18 cellular contexts compared by ENCODE assay signal in genomic region chr2:47222813-47223564, GRCh38. TPM values are rescaled to one million over a fixed set of nuclear protein-coding genes. Genes with fewer than 3 reads are reported as not detected.
A peak's percentile ranks its signal among the peaks of the same experiment; 100 is the strongest.
DNase-seq lines count a peak whose midpoint lies in the region; ATAC-seq and TF ChIP-seq lines count a peak whose summit lies in the region.
"Had no signal": no experiment of that assay in that cellular context is flagged by ENCODE, and none has a peak within 500 bp of the region (broad histone marks: within the 10 kb centered on the region; RNA-seq: fewer than 3 reads in every experiment).

No MANE protein-coding gene starts in this region.

- H3K4me3 Mint-ChIP-seq in nephron: peak overlapping the region in 1 of 3 experiments; percentile 45

- H3K4me3 ChIP-seq in PC-3 (ENCODE audit: low read length): no peak overlapping the region
- no peak overlapping the region for H3K4me3 ChIP-seq in hepatocyte
- no peak overlapping the region for H3K4me3 ChIP-seq in uterus
- H3K4me3 ChIP-seq in PC-9: no peak overlapping the region
- no peak overlapping the region for H3K4me3 ChIP-seq in tibial nerve
- H3K4me3 ChIP-seq: SJCRH30 had no signal

- H3K4me2 ChIP-seq in PC-3 (ENCODE audit: low read length): no peak overlapping the region
- H3K4me2 ChIP-seq in hepatocyte: no peak overlapping the region
- H3K4me2 ChIP-seq in PC-9: no peak overlapping the region

- DNase-seq in PC-3 (no peak), hepatocyte (ENCODE audit: low spot score) (no peak), uterus (peak in 1 of 2 donors; percentile 41), PC-9 (no peak), tibial nerve (ENCODE audit: low spot score in 2 of 2) (no peak)
- DNase-seq: ACHN; AML-193; EL; Karpas-422; MM.1S; NCI-H1105; NCI-H2107; NCI-H2227 treated with DMSO at 0.1 percent for 48 hours; NCI-H524 treated with DMSO at 0.1 percent for 48 hours; NK-92 treated with Interleukin-12 subunit alpha and Interleukin-12 subunit beta, amount 100 ng/mL, for 24 hours; SJCRH30 had no signal

- H3K9me3 ChIP-seq in PC-3 (ENCODE audit: low read length) (no peaks in the 10 kb centered on the region), hepatocyte (ENCODE audit: low read depth) (no peaks in the 10 kb centered on the region), uterus (no peaks in the 10 kb centered on the region), PC-9 (ENCODE audit: insufficient read depth, low read depth) (no peaks in the 10 kb centered on the region), tibial nerve (no peaks in the 10 kb centered on the region)
- H3K9me3 ChIP-seq: SJCRH30 had no signal

- CTCF ChIA-PET in PC-3 (lab: Charles Lee) (interaction anchor here (0.7 kb wide), 1 partner anchor 285 kb away, joined by 3 read pairs; no protein-coding TSS in a partner anchor), PC-9 (lab: Charles Lee) (no interaction called here)

- H3K27me3 Mint-ChIP-seq in nephron (ENCODE audit: low read depth): peaks cover 3% of the 10 kb centered on the region

- ATAC-seq in PC-3 (peak; percentile 37; the same call in 1 of the 2 replicates), HG03571 (IDR thresholded peaks at IDR 0.05; ENCODE audit: unreplicated experiment) (no peak)

- TF ChIP-seq CTCF in PC-3 (conservative IDR thresholded peaks at IDR 0.05; ENCODE audit: low read depth, low read length): no peak
- TF ChIP-seq CTCF in hepatocyte (IDR thresholded peaks at IDR 0.05; ENCODE audit: poor library complexity): no peak
- no peak for TF ChIP-seq CTCF in nephron (IDR thresholded peaks at IDR 0.05; ENCODE audit: unreplicated experiment in 3 of 3)
- no peak for TF ChIP-seq CTCF in uterus (IDR thresholded peaks at IDR 0.05)
- TF ChIP-seq CTCF in PC-9 (conservative IDR thresholded peaks at IDR 0.05): no peak
- TF ChIP-seq CTCF in tibial nerve (IDR thresholded peaks at IDR 0.05): no peak

- TF ChIP-seq POLR2A in uterus (IDR thresholded peaks at IDR 0.05) (no peak), tibial nerve (IDR thresholded peaks at IDR 0.05) (no peak)

- POLR2A ChIA-PET in PC-3 (lab: Charles Lee; ENCODE audit: unreplicated experiment) (no interaction called here), PC-9 (lab: Charles Lee; ENCODE audit: unreplicated experiment) (no interaction called here)

- H3K36me3 Mint-ChIP-seq in nephron (ENCODE audit: low read depth): no peaks in the 10 kb centered on the region

- H3K36me3 ChIP-seq in PC-3 (ENCODE audit: low read depth, low read length) (no peaks in the 10 kb centered on the region), hepatocyte (replicated peaks; ENCODE audit: insufficient read depth, low read depth) (no peaks in the 10 kb centered on the region), uterus (no peaks in the 10 kb centered on the region), PC-9 (ENCODE audit: low read depth) (no peaks in the 10 kb centered on the region), tibial nerve (no peaks in the 10 kb centered on the region)
- H3K36me3 ChIP-seq: SJCRH30 had no signal

- H3K27ac Mint-ChIP-seq in nephron: peak overlapping the region; percentile 73 to 91 (median 88)

- BruUV-seq in PC-3 (replicated peaks; lab: Mats Ljungman, UMichigan): no TSS peak
- no TSS peak for BruUV-seq in PC-9 (replicated peaks; lab: Mats Ljungman, UMichigan)

- no peaks in the 10 kb centered on the region for H3K9me3 Mint-ChIP-seq in nephron

- no peak for TF ChIP-seq EP300 in tibial nerve (IDR thresholded peaks at IDR 0.05)

- no peak overlapping the region for H3K9ac ChIP-seq in PC-3 (ENCODE audit: low read length)

- H4K20me1 ChIP-seq in PC-3 (ENCODE audit: low read length) (no peaks in the 10 kb centered on the region), hepatocyte (ENCODE audit: insufficient read depth, poor library complexity, severe bottlenecking) (no peaks in the 10 kb centered on the region), PC-9 (ENCODE audit: insufficient read depth) (no peaks in the 10 kb centered on the region)

- 73% methylated on average over 4 of the region's 4 CpGs for WGBS in hepatocyte (ENCODE audit: low lambda C conversion rate, missing lambda C conversion rate)
- WGBS in tibial nerve, 2 donors: 79 to 83% methylated on average over 4 of the region's 4 CpGs

- H3K79me2 ChIP-seq in PC-3 (ENCODE audit: low read length) (no peaks in the 10 kb centered on the region), hepatocyte (no peaks in the 10 kb centered on the region), PC-9 (ENCODE audit: low read depth) (no peaks in the 10 kb centered on the region)

- H3F3A ChIP-seq in PC-3 (ENCODE audit: low read length, unreplicated experiment) (no peaks in the 10 kb centered on the region), PC-9 (ENCODE audit: insufficient read depth, low read depth) (0 out of 2 replicates have a peak, but pooled peaks cover 10% of the 10 kb centered on the region)

- peaks cover 69% of the 10 kb centered on the region for H3K4me1 Mint-ChIP-seq in nephron

- peaks cover 13% of the 10 kb centered on the region for H3K4me1 ChIP-seq in PC-3 (ENCODE audit: insufficient read depth, low read length)
- peaks cover 42% of the 10 kb centered on the region for H3K4me1 ChIP-seq in hepatocyte (ENCODE audit: insufficient read depth)
- peaks cover 4 to 13% of the 10 kb centered on the region in 2 donors for H3K4me1 ChIP-seq in uterus
- peaks cover 43% of the 10 kb centered on the region for H3K4me1 ChIP-seq in PC-9 (replicated peaks; ENCODE audit: insufficient read depth)
- H3K4me1 ChIP-seq in tibial nerve: peaks cover 0 to 18% (median 8%) of the 10 kb centered on the region in 4 donors

- no peaks in the 10 kb centered on the region for H3K9me2 ChIP-seq in PC-3 (replicated peaks; ENCODE audit: low read length)
- H3K9me2 ChIP-seq in hepatocyte (replicated peaks; ENCODE audit: insufficient read depth): no peaks in the 10 kb centered on the region
- no peaks in the 10 kb centered on the region for H3K9me2 ChIP-seq in PC-9 (ENCODE audit: insufficient read depth)

- H3K27me3 ChIP-seq in PC-3 (ENCODE audit: low read length) (no peaks in the 10 kb centered on the region), hepatocyte (no peaks in the 10 kb centered on the region), uterus (no peaks in the 10 kb centered on the region), PC-9 (ENCODE audit: insufficient read depth, low read depth) (no peaks in the 10 kb centered on the region), tibial nerve (no peaks in the 10 kb centered on the region)
- H3K27me3 ChIP-seq: SJCRH30 had no signal

- intact Hi-C loops in PC-3 (cut with micrococcal nuclease) (no loop called here), uterus (cut with DNase I; ENCODE audit: low total_unique reads) (no loop called here), PC-9 (cut with micrococcal nuclease; ENCODE audit: unreplicated experiment) (no loop called here)

- H2AFZ ChIP-seq in PC-3 (ENCODE audit: low read length) (no peak overlapping the region), hepatocyte (no peak overlapping the region), PC-9 (no peak overlapping the region)

- H3K27ac ChIP-seq in PC-3 (ENCODE audit: low read length) (no peak overlapping the region), hepatocyte (peak overlapping the region; percentile 26), uterus (peak overlapping the region; percentile 37 to 49), PC-9 (no peak overlapping the region), tibial nerve (no peak overlapping the region)
- H3K27ac ChIP-seq: SJCRH30 had no signal

RNA-seq across cellular contexts. Expression of gene CALM2, which starts 46.7 kb away (rescaled TPM):
- 382 and 393 TPM in 2 replicates for total RNA-seq in PC-3 (2014; rRNA removed)
- 705 and 910 TPM in 2 replicates for total RNA-seq in hepatocyte
- 1,204 and 1,284 TPM in 2 replicates for polyA plus RNA-seq in hepatocyte
- 100 to 1,000 TPM; 456 to 724 (median 652) TPM for total RNA-seq in uterus
- 726 and 781 TPM in 2 replicates for total RNA-seq in PC-9 (2021)
- total RNA-seq in tibial nerve: 1,000 to 10,000 TPM in 2 of 4 donors, 100 to 1,000 TPM in 2; 666 to 1,189 (median 889) TPM

Comparison
In these comparisons a context has a peak if more than half of its experiments do, and no peak if none do; other contexts are left out.
1. H3K27ac ChIP-seq: peak in hepatocyte (single experiment) and uterus (2 of 2); none in PC-3 (single experiment), PC-9 (single experiment) and tibial nerve (0 of 4).